ENCODE assay signal across 21 cellular contexts in the genomic region with DNA sequence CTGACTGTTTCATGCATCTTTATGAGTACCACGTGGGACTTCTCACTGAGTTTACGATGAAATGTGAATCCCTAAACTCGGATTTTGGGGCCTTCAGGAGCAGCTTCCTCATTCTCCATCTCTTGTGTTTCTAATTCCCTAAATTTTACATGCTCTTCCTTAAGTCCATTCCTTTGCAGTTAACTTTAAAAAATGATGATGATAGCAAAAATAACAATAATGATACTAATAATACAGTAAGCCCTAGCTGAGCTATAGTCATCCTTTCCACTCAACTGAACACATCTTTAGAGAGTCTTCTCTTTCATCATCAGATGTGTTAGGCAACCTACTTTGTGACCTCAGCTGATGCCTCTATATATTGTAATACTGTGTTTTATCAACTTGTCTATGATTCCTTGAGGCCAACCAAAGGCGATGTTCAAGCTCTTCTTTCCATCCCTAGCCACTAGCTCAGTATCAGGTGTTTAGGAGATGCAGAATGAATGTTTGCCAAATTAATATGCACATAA.
DNase-seq lines count a peak whose midpoint lies in the region; ATAC-seq and TF ChIP-seq lines count a peak whose summit lies in the region.
"Had no signal": no experiment of that assay in that cellular context is flagged by ENCODE, and none has a peak within 500 bp of the region (broad histone marks: within the 10 kb centered on the region; RNA-seq: fewer than 3 reads in every experiment).

No MANE protein-coding gene starts in this region.

- H3K9me3 ChIP-seq in thymus (ENCODE audit: control insufficient read depth) = no peaks in the 10 kb centered on the region
- H3K9me3 ChIP-seq: thyroid gland had no signal

- H3K4me3 ChIP-seq in thymus (ENCODE audit: low read length) = no peak overlapping the region
- H3K4me3 ChIP-seq: thyroid gland had no signal

- H3K4me1 Mint-ChIP-seq in activated naive CD4-positive, alpha-beta T cell treated with anti-CD3 and anti-CD28 coated beads for 36 hours (ENCODE audit: low read depth) = peaks cover 76% of the 10 kb centered on the region
- peaks cover 75 to 79% (median 78%) of the 10 kb centered on the region in 3 donors for H3K4me1 Mint-ChIP-seq in T-cell
- H3K4me1 Mint-ChIP-seq in central memory CD8-positive, alpha-beta T cell = peaks cover 37% of the 10 kb centered on the region
- H3K4me1 Mint-ChIP-seq: IgD-negative memory B cell, nephron had no signal

- no peaks in the 10 kb centered on the region for H3K27me3 ChIP-seq in thymus (ENCODE audit: control insufficient read depth, insufficient read depth)
- H3K27me3 ChIP-seq: thyroid gland had no signal

- no peak for TF ChIP-seq CTCF in GM13976 (IDR thresholded peaks at IDR 0.05; ENCODE audit: borderline replicate concordance, control extremely low read depth, extremely low read depth, insufficient read depth, missing control alignments)

- H3K27me3 Mint-ChIP-seq in activated naive CD4-positive, alpha-beta T cell treated with anti-CD3 and anti-CD28 coated beads for 36 hours (ENCODE audit: low read depth) = no peaks in the 10 kb centered on the region
- no peaks in the 10 kb centered on the region for H3K27me3 Mint-ChIP-seq in T-cell
- no peaks in the 10 kb centered on the region for H3K27me3 Mint-ChIP-seq in central memory CD8-positive, alpha-beta T cell
- H3K27me3 Mint-ChIP-seq: IgD-negative memory B cell had no signal

- DNase-seq in activated naive CD4-positive, alpha-beta T cell treated with anti-CD3 and anti-CD28 coated beads for 36 hours = no peak
- no peak for DNase-seq in activated naive CD4-positive, alpha-beta T cell treated with Interleukin-2 at 50 U/mL for 16 hours
- DNase-seq in T-cell (no peak), GM13976 (ENCODE audit: low spot score) (no peak), OCI-M1 (lab: John Stamatoyannopoulos, UW) (no peak)
- no peak for DNase-seq in central memory CD8-positive, alpha-beta T cell (ENCODE audit: low spot score in 2 of 2)
- DNase-seq: activated gamma-delta T cell treated with Interleukin-2 at 50 U/mL for 16 hours, DMS53, endodermal cell, mesenchymal stem cell, MV-4-11, NCI-H1694, NCI-H2227 treated with DMSO at 0.1 percent for 48 hours, NCI-H774, SHP77 treated with DMSO at 0.1 percent for 48 hours, thyroid gland had no signal

- H3K27ac Mint-ChIP-seq in activated naive CD4-positive, alpha-beta T cell treated with anti-CD3 and anti-CD28 coated beads for 36 hours = peak overlapping the region; percentile 100
- H3K27ac Mint-ChIP-seq in T-cell = peak overlapping the region; percentile 95 to 98
- H3K27ac Mint-ChIP-seq in central memory CD8-positive, alpha-beta T cell (ENCODE audit: low read depth) = peak overlapping the region; percentile 90
- H3K27ac Mint-ChIP-seq: endodermal cell, nephron had no signal

- in situ Hi-C loops in GM13976 (cut with MboI; ENCODE audit: low sequenced_read_pairs, unreplicated experiment) = no loop called here

- POLR2A ChIA-PET in T-cell (lab: Charles Lee) = interaction anchor here in 1 of 2 donors (0.5 kb wide), 1 partner anchor 144 kb away, joined by 10 read pairs; no protein-coding TSS in a partner anchor

- H3K36me3 ChIP-seq in thymus (ENCODE audit: control insufficient read depth, insufficient read depth) = no peaks in the 10 kb centered on the region
- H3K36me3 ChIP-seq: thyroid gland had no signal

- H3K27ac ChIP-seq in thymus (ENCODE audit: low read depth) = peak overlapping the region; percentile 97
- H3K27ac ChIP-seq: parathyroid adenoma, thyroid gland had no signal

- peaks cover 19% of the 10 kb centered on the region for H3K4me1 ChIP-seq in thymus (ENCODE audit: control insufficient read depth, insufficient read depth, low read length)
- H3K4me1 ChIP-seq: parathyroid adenoma, thyroid gland had no signal

- CTCF ChIA-PET in activated naive CD4-positive, alpha-beta T cell treated with anti-CD3 and anti-CD28 coated beads for 36 hours (lab: Charles Lee) = interaction anchor here (0.6 to 2.5 kb wide), 5 partner anchors 12 to 146 kb away, joined by 3 to 16 read pairs (median 4); no protein-coding TSS in a partner anchor
- CTCF ChIA-PET in T-cell (lab: Charles Lee) = interaction anchor here in 1 of 2 donors (0.9 kb wide), 1 partner anchor 17 kb away, joined by 3 read pairs; no protein-coding TSS in a partner anchor

- WGBS in thymus = 97% methylated on average over 4 of the region's 4 CpGs

- H3K4me3 Mint-ChIP-seq in activated naive CD4-positive, alpha-beta T cell treated with anti-CD3 and anti-CD28 coated beads for 36 hours = peak overlapping the region; percentile 70
- peak overlapping the region; percentile 39 to 62 (median 53) for H3K4me3 Mint-ChIP-seq in T-cell
- H3K4me3 Mint-ChIP-seq in central memory CD8-positive, alpha-beta T cell = peak overlapping the region; percentile 14
- H3K4me3 Mint-ChIP-seq: endodermal cell, IgD-negative memory B cell, nephron had no signal

- peaks cover 2% of the 10 kb centered on the region for H3K36me3 Mint-ChIP-seq in activated naive CD4-positive, alpha-beta T cell treated with anti-CD3 and anti-CD28 coated beads for 36 hours (ENCODE audit: low read depth)
- H3K36me3 Mint-ChIP-seq in T-cell = no peaks in the 10 kb centered on the region
- H3K36me3 Mint-ChIP-seq in central memory CD8-positive, alpha-beta T cell (ENCODE audit: insufficient read depth) = peaks cover 5% of the 10 kb centered on the region
- H3K36me3 Mint-ChIP-seq: IgD-negative memory B cell had no signal

- intact Hi-C loops in activated naive CD4-positive, alpha-beta T cell treated with anti-CD3 and anti-CD28 coated beads for 36 hours (cut with micrococcal nuclease) = loop anchor here (1.0 to 5.0 kb wide), 8 partner anchors 15 to 239 kb away; no protein-coding TSS in a partner anchor

- H3K9me3 Mint-ChIP-seq in activated naive CD4-positive, alpha-beta T cell treated with anti-CD3 and anti-CD28 coated beads for 36 hours = no peaks in the 10 kb centered on the region
- H3K9me3 Mint-ChIP-seq in T-cell = peaks cover 0 to 6% (median 0%) of the 10 kb centered on the region in 3 donors
- H3K9me3 Mint-ChIP-seq in central memory CD8-positive, alpha-beta T cell = peaks cover 6% of the 10 kb centered on the region
- H3K9me3 Mint-ChIP-seq: endodermal cell, nephron had no signal

- peak; percentile 14 to 31 (median 28) for ATAC-seq in T-cell (replicated peaks in 1 of 4)
- peak; percentile 38 for ATAC-seq in central memory CD8-positive, alpha-beta T cell (replicated peaks; ENCODE audit: extremely low read depth, poor library complexity, severe bottlenecking)
- ATAC-seq: sciatic nerve had no signal

Comparison
In these comparisons a context has a peak if more than half of its experiments do, and no peak if none do; other contexts are left out.
1. H3K4me3 Mint-ChIP-seq: peak in every context shown above with its lines; median percentile 70 in activated naive CD4-positive, alpha-beta T cell treated with anti-CD3 and anti-CD28 coated beads for 36 hours; 53 in T-cell; 14 in central memory CD8-positive, alpha-beta T cell.